In genomic region chr13:25095862-25096453, GRCh38 we compare ENCODE assay signal across 1 cellular context.
TF ChIP-seq lines count a peak whose summit lies in the region.

PABPC3 (plus strand) TSS chr13:25096136; CDS start chr13:25096199, 63 bp downstream.

TF ChIP-seq in IMR-90, 13 proteins besides CTCF, POLR2A, EP300 and RAD21 (continued from another document):
- no peak for TF ChIP-seq USF2 (IDR thresholded peaks at IDR 0.05; ENCODE audit: low read depth, low read length)
- TF ChIP-seq BHLHE40 (IDR thresholded peaks at IDR 0.05; ENCODE audit: low read depth, low read length) = no peak
- TF ChIP-seq RCOR1 (IDR thresholded peaks at IDR 0.05; ENCODE audit: insufficient replicate concordance, low read length) = no peak
- TF ChIP-seq SMC3 (IDR thresholded peaks at IDR 0.05; ENCODE audit: low read depth, low read length) = no peak
- no peak for TF ChIP-seq RFX5 (IDR thresholded peaks at IDR 0.05; ENCODE audit: low read depth, low read length)
- no peak for TF ChIP-seq MAFK (IDR thresholded peaks at IDR 0.05; ENCODE audit: low read depth, low read length)
- TF ChIP-seq CHD1 (IDR thresholded peaks at IDR 0.05; ENCODE audit: low read depth, low read length) = no peak
- no peak for TF ChIP-seq MAZ (IDR thresholded peaks at IDR 0.05; ENCODE audit: borderline replicate concordance, low read depth, low read length)
- no peak for TF ChIP-seq FOS (IDR thresholded peaks at IDR 0.05; ENCODE audit: low read depth, low read length)
- TF ChIP-seq CEBPB (IDR thresholded peaks at IDR 0.05; ENCODE audit: low read depth, low read length) = no peak
TF ChIP-seq in IMR-90: peak in this region for 0.
